Comparison of ENCODE assay signal across 21 cellular contexts in genomic region chrX:29724316-29724715, GRCh38.
DNase-seq lines count a peak whose midpoint lies in the region; ATAC-seq and TF ChIP-seq lines count a peak whose summit lies in the region.
"Had no signal": no experiment of that assay in that cellular context is flagged by ENCODE, and none has a peak within 500 bp of the region (broad histone marks: within the 10 kb centered on the region; RNA-seq: fewer than 3 reads in every experiment).

No MANE protein-coding gene starts in this region.

- no peaks in the 10 kb centered on the region for H3K36me3 ChIP-seq in suprapubic skin
- no peaks in the 10 kb centered on the region for H3K36me3 ChIP-seq in GM23338 (ENCODE audit: insufficient read depth)

- TF ChIP-seq POLR2A in suprapubic skin (IDR thresholded peaks at IDR 0.05), result no peak

- DNase-seq in GM12865 (ENCODE audit: low read depth) (peak; percentile 7), suprapubic skin (ENCODE audit: low spot score in 2 of 2) (no peak), GM23338 (ENCODE audit: low spot score) (no peak), NAMALWA (ENCODE audit: low spot score) (no peak)
- DNase-seq: GM23248, HCEC 1CT, NCI-H1105 treated with DMSO at 0.1 percent for 48 hours, NCI-H2029 treated with DMSO at 0.1 percent for 48 hours, NCI-H2171 treated with DMSO at 0.1 percent for 48 hours, NCI-H524 treated with DMSO at 0.1 percent for 48 hours, NCI-H82 had no signal

- no peaks in the 10 kb centered on the region for H4K20me1 ChIP-seq in GM23338 (replicated peaks; ENCODE audit: insufficient read depth)

- H3K27ac ChIP-seq in suprapubic skin (no peak overlapping the region), GM23338 (ENCODE audit: low read depth) (no peak overlapping the region)
- H3K27ac ChIP-seq: GM23248 had no signal

- TF ChIP-seq CTCF in GM12865 (IDR thresholded peaks at IDR 0.05; ENCODE audit: insufficient read depth, low read depth, low read length, missing control alignments), result no peak
- TF ChIP-seq CTCF in suprapubic skin (IDR thresholded peaks at IDR 0.05), result no peak
- TF ChIP-seq CTCF in GM23338 (conservative IDR thresholded peaks at IDR 0.05; ENCODE audit: low read depth in 2 of 2), result no peak

- no peaks in the 10 kb centered on the region for H3F3A ChIP-seq in GM23338 (replicated peaks; ENCODE audit: low read depth)

- H3K4me3 Mint-ChIP-seq in GM23338, result no peak overlapping the region
- H3K4me3 Mint-ChIP-seq: B cell; CD14-positive monocyte; IgD-negative memory B cell; T-helper 2 cell treated with Interferon-gamma antibody and Interleukin-4, amounts not matched to agents 5 μg/mL and 100 μg/mL, for 36 hours had no signal

- WGBS in suprapubic skin, result 39% methylated on average over 1 of the region's 1 CpG

- H3K27me3 Mint-ChIP-seq in GM23338 (ENCODE audit: insufficient read depth, low read depth, poor library complexity), result no peaks in the 10 kb centered on the region
- H3K27me3 Mint-ChIP-seq: B cell, IgD-negative memory B cell had no signal

- H3K4me1 Mint-ChIP-seq in GM23338, result no peaks in the 10 kb centered on the region
- H3K4me1 Mint-ChIP-seq: B cell, CD14-positive monocyte, IgD-negative memory B cell had no signal

- ATAC-seq in GM18873 (IDR thresholded peaks at IDR 0.05; ENCODE audit: low FRiP score, unreplicated experiment), result peak; percentile 62
- ATAC-seq in GM19468 (IDR thresholded peaks at IDR 0.05; ENCODE audit: extremely low read depth, unreplicated experiment), result peak; percentile 37
- peak; percentile 63 for ATAC-seq in HG03432 (IDR thresholded peaks at IDR 0.05; ENCODE audit: unreplicated experiment)
- ATAC-seq in GM18861 (IDR thresholded peaks at IDR 0.05; ENCODE audit: unreplicated experiment), result no peak
- ATAC-seq in GM23338, result no peak
- ATAC-seq: Panc1, SK-N-SH treated with all-trans-retinoic acid at 6 μM for 48 hours had no signal

- H3K36me3 Mint-ChIP-seq in GM23338 (ENCODE audit: low read depth), result no peaks in the 10 kb centered on the region
- H3K36me3 Mint-ChIP-seq: CD14-positive monocyte, IgD-negative memory B cell had no signal

- H3K9me3 ChIP-seq in suprapubic skin, result no peaks in the 10 kb centered on the region

- no peak overlapping the region for H3K4me2 ChIP-seq in GM23338

- H2AFZ ChIP-seq in GM23338, result no peak overlapping the region
- H2AFZ ChIP-seq: GM23248 had no signal

- H3K79me2 ChIP-seq in GM23338 (replicated peaks; ENCODE audit: insufficient read depth), result no peaks in the 10 kb centered on the region

- H3K4me3 ChIP-seq in GM12865 (ENCODE audit: low read depth, low read length) (no peak overlapping the region), suprapubic skin (no peak overlapping the region), GM23338 (no peak overlapping the region)
- H3K4me3 ChIP-seq: GM23248 had no signal

- H3K27me3 ChIP-seq in suprapubic skin (no peaks in the 10 kb centered on the region), GM23338 (ENCODE audit: insufficient read depth) (no peaks in the 10 kb centered on the region)

- TF ChIP-seq EP300 in suprapubic skin (IDR thresholded peaks at IDR 0.05), result no peak

- no peaks in the 10 kb centered on the region for H3K9me2 ChIP-seq in GM23338 (ENCODE audit: insufficient read depth)

- no peaks in the 10 kb centered on the region for H3K9me3 Mint-ChIP-seq in GM23338
- H3K9me3 Mint-ChIP-seq: IgD-negative memory B cell; T-helper 2 cell treated with Interferon-gamma antibody and Interleukin-4, amounts not matched to agents 5 μg/mL and 100 μg/mL, for 36 hours had no signal

- H3K27ac Mint-ChIP-seq in GM23338, result no peak overlapping the region
- H3K27ac Mint-ChIP-seq: B cell; CD14-positive monocyte; IgD-negative memory B cell; T-helper 2 cell treated with Interferon-gamma antibody and Interleukin-4, amounts not matched to agents 5 μg/mL and 100 μg/mL, for 36 hours had no signal

- no peaks in the 10 kb centered on the region for H3K4me1 ChIP-seq in suprapubic skin
- H3K4me1 ChIP-seq in GM23338 (ENCODE audit: insufficient read depth), result no peaks in the 10 kb centered on the region

TF ChIP-seq in GM23338, 12 proteins besides CTCF, POLR2A, EP300 and RAD21:
- TF ChIP-seq ZNF114 (CRISPR knock-in tag; IDR thresholded peaks at IDR 0.05), result no peak
- no peak for TF ChIP-seq EZH2 (IDR thresholded peaks at IDR 0.05; ENCODE audit: low read depth, unreplicated experiment)
- no peak for TF ChIP-seq POLR2AphosphoS5 (IDR thresholded peaks at IDR 0.05; ENCODE audit: low read depth)

Comparison
In these comparisons a context has a peak if more than half of its experiments do, and no peak if none do; other contexts are left out.
1. ATAC-seq: peak in GM18873 (single experiment), GM19468 (single experiment) and HG03432 (single experiment); none in GM18861 (single experiment) and GM23338 (single experiment).